Comparison of ENCODE assay signal across 8 cellular contexts in genomic region chr12:46209914-46210834, GRCh38. TPM values are rescaled to one million over a fixed set of nuclear protein-coding genes. Genes with fewer than 3 reads are reported as not detected.
DNase-seq lines count a peak whose midpoint lies in the region; ATAC-seq lines count a peak whose summit lies in the region.

No MANE protein-coding gene starts in this region.

- H3K27ac Mint-ChIP-seq in effector memory CD8-positive, alpha-beta T cell = peak overlapping the region; percentile 88 to 99

- H3K4me1 Mint-ChIP-seq in effector memory CD8-positive, alpha-beta T cell (ENCODE audit: low read depth in 2 of 2) = peaks cover 53 to 62% of the 10 kb centered on the region in 2 donors

- H3K27me3 Mint-ChIP-seq in effector memory CD8-positive, alpha-beta T cell = no peaks in the 10 kb centered on the region

- H3K9me3 Mint-ChIP-seq in effector memory CD8-positive, alpha-beta T cell = no peaks in the 10 kb centered on the region

- ATAC-seq in GM21576 (IDR thresholded peaks at IDR 0.05; ENCODE audit: unreplicated experiment) = peak; percentile 73
- peak; percentile 27 for ATAC-seq in effector memory CD8-positive, alpha-beta T cell (replicated peaks)
- ATAC-seq in HG02981 (IDR thresholded peaks at IDR 0.05; ENCODE audit: unreplicated experiment) = no peak

- H3K36me3 Mint-ChIP-seq in effector memory CD8-positive, alpha-beta T cell (ENCODE audit: insufficient read depth) = peaks cover 90% of the 10 kb centered on the region

- peak overlapping the region; percentile 28 to 68 for H3K4me3 Mint-ChIP-seq in effector memory CD8-positive, alpha-beta T cell

- DNase-seq in CD1c-positive myeloid dendritic cell (ENCODE audit: extremely low spot score) (peak; percentile 17), NCI-H1092 (lab: John Stamatoyannopoulos, UW) (peak; percentile 95), pulmonary artery endothelial cell (ENCODE audit: low read depth, low spot score) (peak; percentile 71), HT-29 (ENCODE audit: low spot score) (no peak)
- DNase-seq in activated CD4-positive, alpha-beta T cell treated with anti-CD3 and anti-CD28 coated beads for 24 hours (ENCODE audit: low read depth in 2 of 2) = peak; percentile 53 to 61
- peak; percentile 27 to 33 (median 32) for DNase-seq in effector memory CD8-positive, alpha-beta T cell

RNA-seq across cellular contexts. Expression of gene SLC38A1, which starts 58.7 kb away (rescaled TPM):
- total RNA-seq in pulmonary artery endothelial cell = 66.2 and 86.2 TPM in 2 replicates
- 57.1 and 58.6 TPM in 2 replicates for total RNA-seq in HT-29 (2014; rRNA removed; shearing (Covaris generic))
